In genomic region chr1:25891606-25892005, GRCh38 we compare ENCODE assay signal across 1 cellular context.
TF ChIP-seq lines count a peak whose summit lies in the region.

No MANE protein-coding gene starts in this region.

TF ChIP-seq in A549, 52 proteins besides CTCF, POLR2A, EP300 and RAD21:
- TF ChIP-seq CEBPB (IDR thresholded peaks at IDR 0.05) (no peak), HEYL (CRISPR knock-in tag; IDR thresholded peaks at IDR 0.05) (no peak), JUN (IDR thresholded peaks at IDR 0.05) (no peak), KDM5A (IDR thresholded peaks at IDR 0.05) (no peak), EHF (CRISPR knock-in tag; IDR thresholded peaks at IDR 0.05) (no peak)
- TF ChIP-seq, protein P1, sequence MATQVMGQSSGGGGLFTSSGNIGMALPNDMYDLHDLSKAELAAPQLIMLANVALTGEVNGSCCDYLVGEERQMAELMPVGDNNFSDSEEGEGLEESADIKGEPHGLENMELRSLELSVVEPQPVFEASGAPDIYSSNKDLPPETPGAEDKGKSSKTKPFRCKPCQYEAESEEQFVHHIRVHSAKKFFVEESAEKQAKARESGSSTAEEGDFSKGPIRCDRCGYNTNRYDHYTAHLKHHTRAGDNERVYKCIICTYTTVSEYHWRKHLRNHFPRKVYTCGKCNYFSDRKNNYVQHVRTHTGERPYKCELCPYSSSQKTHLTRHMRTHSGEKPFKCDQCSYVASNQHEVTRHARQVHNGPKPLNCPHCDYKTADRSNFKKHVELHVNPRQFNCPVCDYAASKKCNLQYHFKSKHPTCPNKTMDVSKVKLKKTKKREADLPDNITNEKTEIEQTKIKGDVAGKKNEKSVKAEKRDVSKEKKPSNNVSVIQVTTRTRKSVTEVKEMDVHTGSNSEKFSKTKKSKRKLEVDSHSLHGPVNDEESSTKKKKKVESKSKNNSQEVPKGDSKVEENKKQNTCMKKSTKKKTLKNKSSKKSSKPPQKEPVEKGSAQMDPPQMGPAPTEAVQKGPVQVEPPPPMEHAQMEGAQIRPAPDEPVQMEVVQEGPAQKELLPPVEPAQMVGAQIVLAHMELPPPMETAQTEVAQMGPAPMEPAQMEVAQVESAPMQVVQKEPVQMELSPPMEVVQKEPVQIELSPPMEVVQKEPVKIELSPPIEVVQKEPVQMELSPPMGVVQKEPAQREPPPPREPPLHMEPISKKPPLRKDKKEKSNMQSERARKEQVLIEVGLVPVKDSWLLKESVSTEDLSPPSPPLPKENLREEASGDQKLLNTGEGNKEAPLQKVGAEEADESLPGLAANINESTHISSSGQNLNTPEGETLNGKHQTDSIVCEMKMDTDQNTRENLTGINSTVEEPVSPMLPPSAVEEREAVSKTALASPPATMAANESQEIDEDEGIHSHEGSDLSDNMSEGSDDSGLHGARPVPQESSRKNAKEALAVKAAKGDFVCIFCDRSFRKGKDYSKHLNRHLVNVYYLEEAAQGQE (IDR thresholded peaks at IDR 0.05): no peak
TF ChIP-seq in A549: peak in this region for 0.
